ENCODE assay signal across 8 cellular contexts in genomic region chr3:13258986-13259514, GRCh38.
"Had no signal": no experiment of that assay in that cellular context is flagged by ENCODE, and none has a peak within 500 bp of the region (broad histone marks: within the 10 kb centered on the region; RNA-seq: fewer than 3 reads in every experiment).

No MANE protein-coding gene starts in this region.

- H3K9ac ChIP-seq: GM23248, KMS-11 had no signal

- H3K4me3 ChIP-seq: GM23248 had no signal

- H3K27ac Mint-ChIP-seq: H9 had no signal

- H3K27ac ChIP-seq: GM23248, KMS-11 had no signal

- FAIRE-seq: H54, HTR-8/SVneo had no signal

- H3K9me3 Mint-ChIP-seq: H9 had no signal

- H2AFZ ChIP-seq: GM23248 had no signal

- H3K4me2 ChIP-seq: KMS-11 had no signal

- DNase-seq: GM23248, GOT3, H9, HCEC 1CT, KBM-7 had no signal
